Comparison of ENCODE assay signal across 1 cellular context in genomic region chr17:43146649-43147048, GRCh38.
TF ChIP-seq lines count a peak whose summit lies in the region.

No MANE protein-coding gene starts in this region.

TF ChIP-seq in WTC11, 78 proteins besides CTCF, POLR2A, EP300 and RAD21 (continued from another document):
- TF ChIP-seq, protein P1, sequence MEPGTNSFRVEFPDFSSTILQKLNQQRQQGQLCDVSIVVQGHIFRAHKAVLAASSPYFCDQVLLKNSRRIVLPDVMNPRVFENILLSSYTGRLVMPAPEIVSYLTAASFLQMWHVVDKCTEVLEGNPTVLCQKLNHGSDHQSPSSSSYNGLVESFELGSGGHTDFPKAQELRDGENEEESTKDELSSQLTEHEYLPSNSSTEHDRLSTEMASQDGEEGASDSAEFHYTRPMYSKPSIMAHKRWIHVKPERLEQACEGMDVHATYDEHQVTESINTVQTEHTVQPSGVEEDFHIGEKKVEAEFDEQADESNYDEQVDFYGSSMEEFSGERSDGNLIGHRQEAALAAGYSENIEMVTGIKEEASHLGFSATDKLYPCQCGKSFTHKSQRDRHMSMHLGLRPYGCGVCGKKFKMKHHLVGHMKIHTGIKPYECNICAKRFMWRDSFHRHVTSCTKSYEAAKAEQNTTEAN (CRISPR knock-in tag; IDR thresholded peaks at IDR 0.05) = no peak
- TF ChIP-seq, protein P2, sequence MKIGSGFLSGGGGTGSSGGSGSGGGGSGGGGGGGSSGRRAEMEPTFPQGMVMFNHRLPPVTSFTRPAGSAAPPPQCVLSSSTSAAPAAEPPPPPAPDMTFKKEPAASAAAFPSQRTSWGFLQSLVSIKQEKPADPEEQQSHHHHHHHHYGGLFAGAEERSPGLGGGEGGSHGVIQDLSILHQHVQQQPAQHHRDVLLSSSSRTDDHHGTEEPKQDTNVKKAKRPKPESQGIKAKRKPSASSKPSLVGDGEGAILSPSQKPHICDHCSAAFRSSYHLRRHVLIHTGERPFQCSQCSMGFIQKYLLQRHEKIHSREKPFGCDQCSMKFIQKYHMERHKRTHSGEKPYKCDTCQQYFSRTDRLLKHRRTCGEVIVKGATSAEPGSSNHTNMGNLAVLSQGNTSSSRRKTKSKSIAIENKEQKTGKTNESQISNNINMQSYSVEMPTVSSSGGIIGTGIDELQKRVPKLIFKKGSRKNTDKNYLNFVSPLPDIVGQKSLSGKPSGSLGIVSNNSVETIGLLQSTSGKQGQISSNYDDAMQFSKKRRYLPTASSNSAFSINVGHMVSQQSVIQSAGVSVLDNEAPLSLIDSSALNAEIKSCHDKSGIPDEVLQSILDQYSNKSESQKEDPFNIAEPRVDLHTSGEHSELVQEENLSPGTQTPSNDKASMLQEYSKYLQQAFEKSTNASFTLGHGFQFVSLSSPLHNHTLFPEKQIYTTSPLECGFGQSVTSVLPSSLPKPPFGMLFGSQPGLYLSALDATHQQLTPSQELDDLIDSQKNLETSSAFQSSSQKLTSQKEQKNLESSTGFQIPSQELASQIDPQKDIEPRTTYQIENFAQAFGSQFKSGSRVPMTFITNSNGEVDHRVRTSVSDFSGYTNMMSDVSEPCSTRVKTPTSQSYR (CRISPR knock-in tag; IDR thresholded peaks at IDR 0.05) = no peak
- TF ChIP-seq FOXP1 (CRISPR knock-in tag; IDR thresholded peaks at IDR 0.05; ENCODE audit: borderline replicate concordance) = no peak
- no peak for TF ChIP-seq ZNF317 (CRISPR knock-in tag; IDR thresholded peaks at IDR 0.05; ENCODE audit: borderline replicate concordance, low read depth)
- no peak for TF ChIP-seq ARID4B (CRISPR knock-in tag; IDR thresholded peaks at IDR 0.05; ENCODE audit: borderline replicate concordance)
